In the genomic region with DNA sequence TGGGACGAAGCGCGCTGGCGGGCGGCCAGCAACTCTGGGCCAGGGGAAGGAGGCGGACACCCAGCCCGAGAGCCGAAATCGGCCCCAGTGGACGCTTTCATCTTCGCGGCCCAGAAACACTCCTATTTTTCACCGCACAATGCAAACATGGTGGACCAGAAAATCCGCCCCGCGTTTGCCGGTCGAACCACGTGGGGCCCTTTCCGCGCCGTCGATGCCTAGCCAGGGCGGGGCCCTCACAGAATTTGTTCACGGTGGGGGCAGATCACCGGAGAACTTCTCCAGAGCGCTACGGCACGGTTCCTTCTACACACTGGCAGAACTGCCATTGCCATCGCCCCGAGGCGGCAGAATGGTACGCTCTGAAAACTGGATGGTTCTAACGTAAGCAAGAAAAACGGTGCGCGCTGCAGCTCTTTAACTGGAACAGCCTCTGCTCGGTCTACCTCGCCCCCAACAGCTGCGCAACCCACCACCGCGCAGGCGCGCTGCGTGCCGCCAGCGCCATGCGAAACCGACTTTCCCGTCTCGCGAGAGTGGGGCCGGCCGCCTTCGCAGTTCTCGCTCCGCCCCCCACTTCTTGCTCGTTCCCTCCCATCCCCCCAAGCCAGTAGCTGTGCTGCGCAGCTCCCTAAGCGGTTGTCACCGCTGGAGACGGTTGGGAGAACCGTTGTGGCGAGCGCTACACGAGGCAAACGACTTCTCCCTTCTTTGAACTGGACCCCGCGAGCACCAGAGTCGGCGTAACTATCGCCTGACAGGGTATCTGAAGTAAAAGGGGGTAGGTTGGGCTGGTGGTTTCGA, we compare ENCODE assay signal across 1 cellular context.
TF ChIP-seq lines count a peak whose summit lies in the region.

TSS of gene HNRNPH3 (plus strand) at position 610 of the 804 bp plus-strand sequence. CDS start 5,158 bp downstream, outside the sequence.

TF ChIP-seq in HEK293, 187 proteins besides CTCF, POLR2A, EP300 and RAD21 (continued from another document and continues in another):
- TF ChIP-seq ZNF280C (tag by site-specific recombination; IDR thresholded peaks at IDR 0.05) (no peak), ZNF664 (tag by site-specific recombination; IDR thresholded peaks at IDR 0.05) (no peak), ZNF596 (tag by site-specific recombination; IDR thresholded peaks at IDR 0.05) (no peak), ZNF423 (tag by site-specific recombination; IDR thresholded peaks at IDR 0.05) (peak; percentile 16; the same call in 1 of the 2 replicates), ZSCAN30 (tag by site-specific recombination; IDR thresholded peaks at IDR 0.05) (peak; percentile 60; the same call in 1 of the 2 replicates), GLIS2 (tag by site-specific recombination; IDR thresholded peaks at IDR 0.05) (peak; percentile 85), ZNF138 (tag by site-specific recombination; IDR thresholded peaks at IDR 0.05; ENCODE audit: borderline replicate concordance) (no peak), ZNF362 (tag by site-specific recombination; IDR thresholded peaks at IDR 0.05) (no peak), ZNF239 (tag by site-specific recombination; IDR thresholded peaks at IDR 0.05) (no peak), PRDM1 (tag by site-specific recombination; IDR thresholded peaks at IDR 0.05) (no peak), ZFHX2 (tag by site-specific recombination; conservative IDR thresholded peaks at IDR 0.05) (peak; percentile 94), ZNF48 (tag by site-specific recombination; IDR thresholded peaks at IDR 0.05) (no peak), ZNF274 (IDR thresholded peaks at IDR 0.05; ENCODE audit: low read length) (no peak), ZNF274 (tag by site-specific recombination; IDR thresholded peaks at IDR 0.05; ENCODE audit: borderline replicate concordance) (no peak), ZNF10 (tag by site-specific recombination; IDR thresholded peaks at IDR 0.05) (no peak), ZNF514 (tag by site-specific recombination; IDR thresholded peaks at IDR 0.05) (no peak), ZNF626 (tag by site-specific recombination; IDR thresholded peaks at IDR 0.05) (no peak), BCL11A (tag by site-specific recombination; IDR thresholded peaks at IDR 0.05; ENCODE audit: low read depth) (no peak), AEBP2 (tag by site-specific recombination; IDR thresholded peaks at IDR 0.05; ENCODE audit: borderline replicate concordance) (no peak), ZBTB7A (tag by site-specific recombination; IDR thresholded peaks at IDR 0.05; ENCODE audit: low read depth) (no peak), ZBTB1 (tag by site-specific recombination; IDR thresholded peaks at IDR 0.05) (peak; percentile 49; the same call in 1 of the 2 replicates), ZNF114 (tag by site-specific recombination; IDR thresholded peaks at IDR 0.05) (no peak), ZNF670 (tag by site-specific recombination; IDR thresholded peaks at IDR 0.05; ENCODE audit: low read depth) (no peak), ZNF184 (tag by site-specific recombination; IDR thresholded peaks at IDR 0.05) (0 out of 2 replicates have a peak, but pooled peaks have one; percentile 28), EGR2 (tag by site-specific recombination; IDR thresholded peaks at IDR 0.05; ENCODE audit: low read depth) (peak; percentile 88), TCF7L2 (IDR thresholded peaks at IDR 0.05; ENCODE audit: borderline replicate concordance, low read depth, low read length) (no peak), ZIC2 (tag by site-specific recombination; IDR thresholded peaks at IDR 0.05) (peak; percentile 39), ZNF692 (tag by site-specific recombination; IDR thresholded peaks at IDR 0.05) (peak; percentile 84; the same call in 1 of the 2 replicates), ZNF843 (tag by site-specific recombination; IDR thresholded peaks at IDR 0.05) (0 out of 2 replicates have a peak, but pooled peaks have one; percentile 45), ZNF146 (tag by site-specific recombination; IDR thresholded peaks at IDR 0.05) (no peak), ZNF701 (tag by site-specific recombination; IDR thresholded peaks at IDR 0.05) (no peak), ZNF510 (tag by site-specific recombination; IDR thresholded peaks at IDR 0.05; ENCODE audit: insufficient replicate concordance) (no peak), ATF2 (tag by site-specific recombination; IDR thresholded peaks at IDR 0.05; ENCODE audit: low read depth) (no peak), ZNF433 (tag by site-specific recombination; IDR thresholded peaks at IDR 0.05; ENCODE audit: low read depth) (no peak), ZNF776 (tag by site-specific recombination; IDR thresholded peaks at IDR 0.05; ENCODE audit: borderline replicate concordance) (no peak), ZNF140 (tag by site-specific recombination; IDR thresholded peaks at IDR 0.05) (no peak), ZNF560 (tag by site-specific recombination; IDR thresholded peaks at IDR 0.05; ENCODE audit: borderline replicate concordance) (no peak), ZNF132 (tag by site-specific recombination; IDR thresholded peaks at IDR 0.05; ENCODE audit: borderline replicate concordance) (no peak), TRIM28 (IDR thresholded peaks at IDR 0.05; ENCODE audit: borderline replicate concordance, low read length) (peak; percentile 91; the same call in 1 of the 2 replicates), ZNF747 (tag by site-specific recombination; IDR thresholded peaks at IDR 0.05) (no peak), ZNF366 (tag by site-specific recombination; conservative IDR thresholded peaks at IDR 0.05) (peak; percentile 18), KLF10 (tag by site-specific recombination; IDR thresholded peaks at IDR 0.05) (peak; percentile 49)
- TF ChIP-seq, protein P1, sequence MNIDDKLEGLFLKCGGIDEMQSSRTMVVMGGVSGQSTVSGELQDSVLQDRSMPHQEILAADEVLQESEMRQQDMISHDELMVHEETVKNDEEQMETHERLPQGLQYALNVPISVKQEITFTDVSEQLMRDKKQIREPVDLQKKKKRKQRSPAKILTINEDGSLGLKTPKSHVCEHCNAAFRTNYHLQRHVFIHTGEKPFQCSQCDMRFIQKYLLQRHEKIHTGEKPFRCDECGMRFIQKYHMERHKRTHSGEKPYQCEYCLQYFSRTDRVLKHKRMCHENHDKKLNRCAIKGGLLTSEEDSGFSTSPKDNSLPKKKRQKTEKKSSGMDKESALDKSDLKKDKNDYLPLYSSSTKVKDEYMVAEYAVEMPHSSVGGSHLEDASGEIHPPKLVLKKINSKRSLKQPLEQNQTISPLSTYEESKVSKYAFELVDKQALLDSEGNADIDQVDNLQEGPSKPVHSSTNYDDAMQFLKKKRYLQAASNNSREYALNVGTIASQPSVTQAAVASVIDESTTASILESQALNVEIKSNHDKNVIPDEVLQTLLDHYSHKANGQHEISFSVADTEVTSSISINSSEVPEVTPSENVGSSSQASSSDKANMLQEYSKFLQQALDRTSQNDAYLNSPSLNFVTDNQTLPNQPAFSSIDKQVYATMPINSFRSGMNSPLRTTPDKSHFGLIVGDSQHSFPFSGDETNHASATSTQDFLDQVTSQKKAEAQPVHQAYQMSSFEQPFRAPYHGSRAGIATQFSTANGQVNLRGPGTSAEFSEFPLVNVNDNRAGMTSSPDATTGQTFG (tag by site-specific recombination; IDR thresholded peaks at IDR 0.05; ENCODE audit: borderline replicate concordance): no peak
- TF ChIP-seq, protein P2, sequence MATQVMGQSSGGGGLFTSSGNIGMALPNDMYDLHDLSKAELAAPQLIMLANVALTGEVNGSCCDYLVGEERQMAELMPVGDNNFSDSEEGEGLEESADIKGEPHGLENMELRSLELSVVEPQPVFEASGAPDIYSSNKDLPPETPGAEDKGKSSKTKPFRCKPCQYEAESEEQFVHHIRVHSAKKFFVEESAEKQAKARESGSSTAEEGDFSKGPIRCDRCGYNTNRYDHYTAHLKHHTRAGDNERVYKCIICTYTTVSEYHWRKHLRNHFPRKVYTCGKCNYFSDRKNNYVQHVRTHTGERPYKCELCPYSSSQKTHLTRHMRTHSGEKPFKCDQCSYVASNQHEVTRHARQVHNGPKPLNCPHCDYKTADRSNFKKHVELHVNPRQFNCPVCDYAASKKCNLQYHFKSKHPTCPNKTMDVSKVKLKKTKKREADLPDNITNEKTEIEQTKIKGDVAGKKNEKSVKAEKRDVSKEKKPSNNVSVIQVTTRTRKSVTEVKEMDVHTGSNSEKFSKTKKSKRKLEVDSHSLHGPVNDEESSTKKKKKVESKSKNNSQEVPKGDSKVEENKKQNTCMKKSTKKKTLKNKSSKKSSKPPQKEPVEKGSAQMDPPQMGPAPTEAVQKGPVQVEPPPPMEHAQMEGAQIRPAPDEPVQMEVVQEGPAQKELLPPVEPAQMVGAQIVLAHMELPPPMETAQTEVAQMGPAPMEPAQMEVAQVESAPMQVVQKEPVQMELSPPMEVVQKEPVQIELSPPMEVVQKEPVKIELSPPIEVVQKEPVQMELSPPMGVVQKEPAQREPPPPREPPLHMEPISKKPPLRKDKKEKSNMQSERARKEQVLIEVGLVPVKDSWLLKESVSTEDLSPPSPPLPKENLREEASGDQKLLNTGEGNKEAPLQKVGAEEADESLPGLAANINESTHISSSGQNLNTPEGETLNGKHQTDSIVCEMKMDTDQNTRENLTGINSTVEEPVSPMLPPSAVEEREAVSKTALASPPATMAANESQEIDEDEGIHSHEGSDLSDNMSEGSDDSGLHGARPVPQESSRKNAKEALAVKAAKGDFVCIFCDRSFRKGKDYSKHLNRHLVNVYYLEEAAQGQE (tag by site-specific recombination; IDR thresholded peaks at IDR 0.05): no peak
- TF ChIP-seq, protein P3, sequence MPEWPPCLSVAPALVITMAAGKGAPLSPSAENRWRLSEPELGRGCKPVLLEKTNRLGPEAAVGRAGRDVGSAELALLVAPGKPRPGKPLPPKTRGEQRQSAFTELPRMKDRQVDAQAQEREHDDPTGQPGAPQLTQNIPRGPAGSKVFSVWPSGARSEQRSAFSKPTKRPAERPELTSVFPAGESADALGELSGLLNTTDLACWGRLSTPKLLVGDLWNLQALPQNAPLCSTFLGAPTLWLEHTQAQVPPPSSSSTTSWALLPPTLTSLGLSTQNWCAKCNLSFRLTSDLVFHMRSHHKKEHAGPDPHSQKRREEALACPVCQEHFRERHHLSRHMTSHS (tag by site-specific recombination; IDR thresholded peaks at IDR 0.05): no peak
- TF ChIP-seq, protein P4, sequence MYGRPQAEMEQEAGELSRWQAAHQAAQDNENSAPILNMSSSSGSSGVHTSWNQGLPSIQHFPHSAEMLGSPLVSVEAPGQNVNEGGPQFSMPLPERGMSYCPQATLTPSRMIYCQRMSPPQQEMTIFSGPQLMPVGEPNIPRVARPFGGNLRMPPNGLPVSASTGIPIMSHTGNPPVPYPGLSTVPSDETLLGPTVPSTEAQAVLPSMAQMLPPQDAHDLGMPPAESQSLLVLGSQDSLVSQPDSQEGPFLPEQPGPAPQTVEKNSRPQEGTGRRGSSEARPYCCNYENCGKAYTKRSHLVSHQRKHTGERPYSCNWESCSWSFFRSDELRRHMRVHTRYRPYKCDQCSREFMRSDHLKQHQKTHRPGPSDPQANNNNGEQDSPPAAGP (tag by site-specific recombination; IDR thresholded peaks at IDR 0.05): peak; percentile 76
